In genomic region chr11:79481795-79482194, GRCh38 we compare ENCODE assay signal across 15 cellular contexts. TPM values are rescaled to one million over a fixed set of nuclear protein-coding genes. Genes with fewer than 3 reads are reported as not detected.
DNase-seq lines count a peak whose midpoint lies in the region; ATAC-seq and TF ChIP-seq lines count a peak whose summit lies in the region.
"Had no signal": no experiment of that assay in that cellular context is flagged by ENCODE, and none has a peak within 500 bp of the region (broad histone marks: within the 10 kb centered on the region; RNA-seq: fewer than 3 reads in every experiment).

No MANE protein-coding gene starts in this region.

- no peaks in the 10 kb centered on the region for H4K20me1 ChIP-seq in BLaER1 treated with 17β-estradiol and CSF1 and Interleukin-3, amounts not matched to agents 10 nM and 100 nM

- H3K9me3 Mint-ChIP-seq in IgD-negative memory B cell, result peaks cover 0 to 2% (median 0%) of the 10 kb centered on the region in 3 donors
- H3K9me3 Mint-ChIP-seq: activated CD4-positive, alpha-beta T cell treated with anti-CD3 and anti-CD28 coated beads, Interleukin-2, amount 10 ng/mL, durations not matched to agents 24 days and 14 days had no signal

- no peaks in the 10 kb centered on the region for H3K27me3 Mint-ChIP-seq in IgD-negative memory B cell
- H3K27me3 Mint-ChIP-seq: activated CD4-positive, alpha-beta T cell treated with anti-CD3 and anti-CD28 coated beads, Interleukin-2, amount 10 ng/mL, durations not matched to agents 24 days and 14 days had no signal

- 0 out of 22 replicates have a peak, but pooled peaks cover 0 to 5% (median 0%) of the 10 kb centered on the region in 11 experiments for H3K27me3 ChIP-seq in BLaER1 treated with 17β-estradiol and CSF1 and Interleukin-3, amounts not matched to agents 10 nM and 100 nM
- no peaks in the 10 kb centered on the region for H3K27me3 ChIP-seq in gastroesophageal sphincter
- H3K27me3 ChIP-seq: cardiac muscle cell had no signal

- peak overlapping the region in 2 of 3 donors; percentile 10 to 91 for H3K27ac Mint-ChIP-seq in IgD-negative memory B cell
- H3K27ac Mint-ChIP-seq: activated CD4-positive, alpha-beta T cell treated with anti-CD3 and anti-CD28 coated beads, Interleukin-2, amount 10 ng/mL, durations not matched to agents 24 days and 14 days had no signal

- no peak for TF ChIP-seq CTCF in gastroesophageal sphincter (IDR thresholded peaks at IDR 0.05)

- H3K4me3 Mint-ChIP-seq in IgD-negative memory B cell, result peak overlapping the region in 1 of 4 donors; percentile 84
- H3K4me3 Mint-ChIP-seq: activated CD4-positive, alpha-beta T cell treated with anti-CD3 and anti-CD28 coated beads, Interleukin-2, amount 10 ng/mL, durations not matched to agents 24 days and 14 days had no signal

- H3K9me3 ChIP-seq in BLaER1 treated with 17β-estradiol and CSF1 and Interleukin-3, amounts not matched to agents 10 nM and 100 nM (replicated peaks in 1 of 11), result no peaks in the 10 kb centered on the region; a peak in 1 of 22 replicates
- no peaks in the 10 kb centered on the region for H3K9me3 ChIP-seq in gastroesophageal sphincter

- peak overlapping the region in 6 of 11 experiments; percentile 18 to 79 (median 67); a peak in 13 of 22 replicates for H3K4me2 ChIP-seq in BLaER1 treated with 17β-estradiol and CSF1 and Interleukin-3, amounts not matched to agents 10 nM and 100 nM

- TF ChIP-seq POLR2A in gastroesophageal sphincter (IDR thresholded peaks at IDR 0.05), result no peak

- peaks cover 3% of the 10 kb centered on the region for H3K36me3 Mint-ChIP-seq in IgD-negative memory B cell

- 66 to 86% methylated on average over 2 of the region's 3 CpGs for WGBS in gastroesophageal sphincter (ENCODE audit: low coverage in 1 of 2), 2 donors

- ATAC-seq in GM19397 (IDR thresholded peaks at IDR 0.05; ENCODE audit: unreplicated experiment) (peak; percentile 46), HG02870 (IDR thresholded peaks at IDR 0.05; ENCODE audit: unreplicated experiment) (peak; percentile 31), gastroesophageal sphincter (no peak)

- peaks cover 20 to 25% (median 25%) of the 10 kb centered on the region in 3 donors for H3K4me1 Mint-ChIP-seq in IgD-negative memory B cell

- TF ChIP-seq EP300 in gastroesophageal sphincter (IDR thresholded peaks at IDR 0.05), result no peak

- H3K4me1 ChIP-seq in BLaER1 treated with 17β-estradiol and CSF1 and Interleukin-3, amounts not matched to agents 10 nM and 100 nM, result peaks cover 0 to 41% (median 29%) of the 10 kb centered on the region in 10 experiments; a peak in 18 of 20 replicates
- no peaks in the 10 kb centered on the region for H3K4me1 ChIP-seq in gastroesophageal sphincter

- DNase-seq in cerebellum (ENCODE audit: low spot score) (no peak), NCI-H2227 treated with DMSO at 0.1 percent for 48 hours (lab: John Stamatoyannopoulos, UW) (no peak), iPS-NIHi11 (ENCODE audit: low spot score) (no peak)
- DNase-seq: activated CD4-positive, alpha-beta T cell treated with anti-CD3 and anti-CD28 coated beads, Interleukin-2, amount 10 ng/mL, durations not matched to agents 24 days and 14 days; midbrain; NCI-H526 treated with DMSO at 0.1 percent for 48 hours; stimulated activated CD4-positive, alpha-beta T cell treated with anti-CD3 and anti-CD28 coated beads, Interleukin-4, amount 100 ng/mL, for 1 hour; SW 1271 had no signal

- H3K9ac ChIP-seq in BLaER1 treated with 17β-estradiol and CSF1 and Interleukin-3, amounts not matched to agents 10 nM and 100 nM, result no peak overlapping the region

- no peaks in the 10 kb centered on the region for H3K36me3 ChIP-seq in BLaER1 treated with 17β-estradiol and CSF1 and Interleukin-3, amounts not matched to agents 10 nM and 100 nM
- H3K36me3 ChIP-seq in gastroesophageal sphincter, result no peaks in the 10 kb centered on the region
- H3K36me3 ChIP-seq: cardiac muscle cell had no signal

- peak overlapping the region in 1 of 11 experiments; percentile 36; a peak in 1 of 22 replicates for H3K27ac ChIP-seq in BLaER1 treated with 17β-estradiol and CSF1 and Interleukin-3, amounts not matched to agents 10 nM and 100 nM
- H3K27ac ChIP-seq in gastroesophageal sphincter, result no peak overlapping the region
- H3K27ac ChIP-seq: cardiac muscle cell, HL-60 had no signal

- H3K4me3 ChIP-seq in BLaER1 treated with 17β-estradiol and CSF1 and Interleukin-3, amounts not matched to agents 10 nM and 100 nM, result no peak overlapping the region
- no peak overlapping the region for H3K4me3 ChIP-seq in gastroesophageal sphincter
- H3K4me3 ChIP-seq: cardiac muscle cell had no signal

RNA-seq across cellular contexts. Expression of gene TENM4, which starts 41.0 kb away (rescaled TPM):
- not detected for polyA plus RNA-seq in IgD-negative memory B cell
- 33.4 TPM for total RNA-seq in cerebellum
- 10 to 100 TPM in 2 of 4 donors, 1 to 10 TPM in 2; 5.5 to 12.3 (median 8.9) TPM for total RNA-seq in gastroesophageal sphincter
- total RNA-seq: activated CD4-positive, alpha-beta T cell treated with anti-CD3 and anti-CD28 coated beads, Interleukin-2, amount 10 ng/mL, durations not matched to agents 24 days and 14 days had no signal
